1 cellular context compared by ENCODE assay signal in genomic region chr12:16788888-16789790, GRCh38.
A peak's percentile ranks its signal among the peaks of the same experiment; 100 is the strongest.
TF ChIP-seq lines count a peak whose summit lies in the region.

No MANE protein-coding gene starts in this region.

TF ChIP-seq in GM12878, 131 proteins besides CTCF, POLR2A, EP300 and RAD21 (continued from another document and continues in another):
- TF ChIP-seq, protein P1, sequence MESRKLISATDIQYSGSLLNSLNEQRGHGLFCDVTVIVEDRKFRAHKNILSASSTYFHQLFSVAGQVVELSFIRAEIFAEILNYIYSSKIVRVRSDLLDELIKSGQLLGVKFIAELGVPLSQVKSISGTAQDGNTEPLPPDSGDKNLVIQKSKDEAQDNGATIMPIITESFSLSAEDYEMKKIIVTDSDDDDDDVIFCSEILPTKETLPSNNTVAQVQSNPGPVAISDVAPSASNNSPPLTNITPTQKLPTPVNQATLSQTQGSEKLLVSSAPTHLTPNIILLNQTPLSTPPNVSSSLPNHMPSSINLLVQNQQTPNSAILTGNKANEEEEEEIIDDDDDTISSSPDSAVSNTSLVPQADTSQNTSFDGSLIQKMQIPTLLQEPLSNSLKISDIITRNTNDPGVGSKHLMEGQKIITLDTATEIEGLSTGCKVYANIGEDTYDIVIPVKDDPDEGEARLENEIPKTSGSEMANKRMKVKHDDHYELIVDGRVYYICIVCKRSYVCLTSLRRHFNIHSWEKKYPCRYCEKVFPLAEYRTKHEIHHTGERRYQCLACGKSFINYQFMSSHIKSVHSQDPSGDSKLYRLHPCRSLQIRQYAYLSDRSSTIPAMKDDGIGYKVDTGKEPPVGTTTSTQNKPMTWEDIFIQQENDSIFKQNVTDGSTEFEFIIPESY (IDR thresholded peaks at IDR 0.05): no peak
- TF ChIP-seq ATF3 (IDR thresholded peaks at IDR 0.05; ENCODE audit: borderline replicate concordance, extremely low read depth, low read depth, low read length): no peak
- TF ChIP-seq, protein P2, sequence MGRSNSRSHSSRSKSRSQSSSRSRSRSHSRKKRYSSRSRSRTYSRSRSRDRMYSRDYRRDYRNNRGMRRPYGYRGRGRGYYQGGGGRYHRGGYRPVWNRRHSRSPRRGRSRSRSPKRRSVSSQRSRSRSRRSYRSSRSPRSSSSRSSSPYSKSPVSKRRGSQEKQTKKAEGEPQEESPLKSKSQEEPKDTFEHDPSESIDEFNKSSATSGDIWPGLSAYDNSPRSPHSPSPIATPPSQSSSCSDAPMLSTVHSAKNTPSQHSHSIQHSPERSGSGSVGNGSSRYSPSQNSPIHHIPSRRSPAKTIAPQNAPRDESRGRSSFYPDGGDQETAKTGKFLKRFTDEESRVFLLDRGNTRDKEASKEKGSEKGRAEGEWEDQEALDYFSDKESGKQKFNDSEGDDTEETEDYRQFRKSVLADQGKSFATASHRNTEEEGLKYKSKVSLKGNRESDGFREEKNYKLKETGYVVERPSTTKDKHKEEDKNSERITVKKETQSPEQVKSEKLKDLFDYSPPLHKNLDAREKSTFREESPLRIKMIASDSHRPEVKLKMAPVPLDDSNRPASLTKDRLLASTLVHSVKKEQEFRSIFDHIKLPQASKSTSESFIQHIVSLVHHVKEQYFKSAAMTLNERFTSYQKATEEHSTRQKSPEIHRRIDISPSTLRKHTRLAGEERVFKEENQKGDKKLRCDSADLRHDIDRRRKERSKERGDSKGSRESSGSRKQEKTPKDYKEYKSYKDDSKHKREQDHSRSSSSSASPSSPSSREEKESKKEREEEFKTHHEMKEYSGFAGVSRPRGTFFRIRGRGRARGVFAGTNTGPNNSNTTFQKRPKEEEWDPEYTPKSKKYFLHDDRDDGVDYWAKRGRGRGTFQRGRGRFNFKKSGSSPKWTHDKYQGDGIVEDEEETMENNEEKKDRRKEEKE (IDR thresholded peaks at IDR 0.05): no peak
- TF ChIP-seq, protein P3, sequence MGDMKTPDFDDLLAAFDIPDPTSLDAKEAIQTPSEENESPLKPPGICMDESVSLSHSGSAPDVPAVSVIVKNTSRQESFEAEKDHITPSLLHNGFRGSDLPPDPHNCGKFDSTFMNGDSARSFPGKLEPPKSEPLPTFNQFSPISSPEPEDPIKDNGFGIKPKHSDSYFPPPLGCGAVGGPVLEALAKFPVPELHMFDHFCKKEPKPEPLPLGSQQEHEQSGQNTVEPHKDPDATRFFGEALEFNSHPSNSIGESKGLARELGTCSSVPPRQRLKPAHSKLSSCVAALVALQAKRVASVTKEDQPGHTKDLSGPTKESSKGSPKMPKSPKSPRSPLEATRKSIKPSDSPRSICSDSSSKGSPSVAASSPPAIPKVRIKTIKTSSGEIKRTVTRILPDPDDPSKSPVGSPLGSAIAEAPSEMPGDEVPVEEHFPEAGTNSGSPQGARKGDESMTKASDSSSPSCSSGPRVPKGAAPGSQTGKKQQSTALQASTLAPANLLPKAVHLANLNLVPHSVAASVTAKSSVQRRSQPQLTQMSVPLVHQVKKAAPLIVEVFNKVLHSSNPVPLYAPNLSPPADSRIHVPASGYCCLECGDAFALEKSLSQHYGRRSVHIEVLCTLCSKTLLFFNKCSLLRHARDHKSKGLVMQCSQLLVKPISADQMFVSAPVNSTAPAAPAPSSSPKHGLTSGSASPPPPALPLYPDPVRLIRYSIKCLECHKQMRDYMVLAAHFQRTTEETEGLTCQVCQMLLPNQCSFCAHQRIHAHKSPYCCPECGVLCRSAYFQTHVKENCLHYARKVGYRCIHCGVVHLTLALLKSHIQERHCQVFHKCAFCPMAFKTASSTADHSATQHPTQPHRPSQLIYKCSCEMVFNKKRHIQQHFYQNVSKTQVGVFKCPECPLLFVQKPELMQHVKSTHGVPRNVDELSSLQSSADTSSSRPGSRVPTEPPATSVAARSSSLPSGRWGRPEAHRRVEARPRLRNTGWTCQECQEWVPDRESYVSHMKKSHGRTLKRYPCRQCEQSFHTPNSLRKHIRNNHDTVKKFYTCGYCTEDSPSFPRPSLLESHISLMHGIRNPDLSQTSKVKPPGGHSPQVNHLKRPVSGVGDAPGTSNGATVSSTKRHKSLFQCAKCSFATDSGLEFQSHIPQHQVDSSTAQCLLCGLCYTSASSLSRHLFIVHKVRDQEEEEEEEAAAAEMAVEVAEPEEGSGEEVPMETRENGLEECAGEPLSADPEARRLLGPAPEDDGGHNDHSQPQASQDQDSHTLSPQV (IDR thresholded peaks at IDR 0.05): no peak
- no peak for TF ChIP-seq MYB (IDR thresholded peaks at IDR 0.05; ENCODE audit: borderline replicate concordance, low read depth, low read length)
- no peak for TF ChIP-seq SMAD1 (IDR thresholded peaks at IDR 0.05; ENCODE audit: low read depth, partially characterized antibody)
- TF ChIP-seq RUNX3 (IDR thresholded peaks at IDR 0.05; ENCODE audit: low read length): peak; percentile 91
- no peak for TF ChIP-seq CBFB (IDR thresholded peaks at IDR 0.05; ENCODE audit: low read depth)
- TF ChIP-seq IRF5 (IDR thresholded peaks at IDR 0.05; ENCODE audit: borderline replicate concordance): no peak
- TF ChIP-seq SMAD5 (IDR thresholded peaks at IDR 0.05; ENCODE audit: low read depth): no peak
- TF ChIP-seq FOXK2 (IDR thresholded peaks at IDR 0.05): no peak
- TF ChIP-seq USF2 (IDR thresholded peaks at IDR 0.05; ENCODE audit: borderline replicate concordance, low read depth, low read length): no peak
- TF ChIP-seq ZBTB40 (IDR thresholded peaks at IDR 0.05; ENCODE audit: borderline replicate concordance): peak; percentile 46; the same call in 1 of the 2 replicates
- no peak for TF ChIP-seq PML (IDR thresholded peaks at IDR 0.05; ENCODE audit: low read length)
- TF ChIP-seq MTA3 (IDR thresholded peaks at IDR 0.05; ENCODE audit: borderline replicate concordance, low read length): no peak
- TF ChIP-seq, protein P4, sequence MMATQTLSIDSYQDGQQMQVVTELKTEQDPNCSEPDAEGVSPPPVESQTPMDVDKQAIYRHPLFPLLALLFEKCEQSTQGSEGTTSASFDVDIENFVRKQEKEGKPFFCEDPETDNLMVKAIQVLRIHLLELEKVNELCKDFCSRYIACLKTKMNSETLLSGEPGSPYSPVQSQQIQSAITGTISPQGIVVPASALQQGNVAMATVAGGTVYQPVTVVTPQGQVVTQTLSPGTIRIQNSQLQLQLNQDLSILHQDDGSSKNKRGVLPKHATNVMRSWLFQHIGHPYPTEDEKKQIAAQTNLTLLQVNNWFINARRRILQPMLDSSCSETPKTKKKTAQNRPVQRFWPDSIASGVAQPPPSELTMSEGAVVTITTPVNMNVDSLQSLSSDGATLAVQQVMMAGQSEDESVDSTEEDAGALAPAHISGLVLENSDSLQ (IDR thresholded peaks at IDR 0.05): no peak
- no peak for TF ChIP-seq ZSCAN29 (IDR thresholded peaks at IDR 0.05)
- peak; percentile 55 for TF ChIP-seq SKIL (IDR thresholded peaks at IDR 0.05; ENCODE audit: low read depth, poor library complexity, severe bottlenecking)
- no peak for TF ChIP-seq BRCA1 (IDR thresholded peaks at IDR 0.05; ENCODE audit: low read depth, low read length)
- TF ChIP-seq MEF2A (IDR thresholded peaks at IDR 0.05; ENCODE audit: insufficient read depth, low read depth, low read length): peak; percentile 62; the same call in 1 of the 2 replicates
- TF ChIP-seq CBX3 (IDR thresholded peaks at IDR 0.05; ENCODE audit: borderline replicate concordance, low read depth): no peak
- TF ChIP-seq SMARCA5 (IDR thresholded peaks at IDR 0.05): no peak
- TF ChIP-seq POLR2AphosphoS5 (IDR thresholded peaks at IDR 0.05; ENCODE audit: low read length): no peak
- TF ChIP-seq ZNF207 (IDR thresholded peaks at IDR 0.05; ENCODE audit: borderline replicate concordance): no peak
- no peak for TF ChIP-seq ASH2L (IDR thresholded peaks at IDR 0.05; ENCODE audit: borderline replicate concordance, low read depth)
- no peak for TF ChIP-seq POU2F2 (IDR thresholded peaks at IDR 0.05; ENCODE audit: borderline replicate concordance, low read depth, low read length)
- no peak for TF ChIP-seq EED (IDR thresholded peaks at IDR 0.05; ENCODE audit: low read depth)
- TF ChIP-seq BCL3 (IDR thresholded peaks at IDR 0.05; ENCODE audit: borderline replicate concordance, insufficient read depth, low read depth, low read length, poor library complexity, severe bottlenecking): no peak
- TF ChIP-seq CHD4 (IDR thresholded peaks at IDR 0.05): no peak
- TF ChIP-seq, protein P5, sequence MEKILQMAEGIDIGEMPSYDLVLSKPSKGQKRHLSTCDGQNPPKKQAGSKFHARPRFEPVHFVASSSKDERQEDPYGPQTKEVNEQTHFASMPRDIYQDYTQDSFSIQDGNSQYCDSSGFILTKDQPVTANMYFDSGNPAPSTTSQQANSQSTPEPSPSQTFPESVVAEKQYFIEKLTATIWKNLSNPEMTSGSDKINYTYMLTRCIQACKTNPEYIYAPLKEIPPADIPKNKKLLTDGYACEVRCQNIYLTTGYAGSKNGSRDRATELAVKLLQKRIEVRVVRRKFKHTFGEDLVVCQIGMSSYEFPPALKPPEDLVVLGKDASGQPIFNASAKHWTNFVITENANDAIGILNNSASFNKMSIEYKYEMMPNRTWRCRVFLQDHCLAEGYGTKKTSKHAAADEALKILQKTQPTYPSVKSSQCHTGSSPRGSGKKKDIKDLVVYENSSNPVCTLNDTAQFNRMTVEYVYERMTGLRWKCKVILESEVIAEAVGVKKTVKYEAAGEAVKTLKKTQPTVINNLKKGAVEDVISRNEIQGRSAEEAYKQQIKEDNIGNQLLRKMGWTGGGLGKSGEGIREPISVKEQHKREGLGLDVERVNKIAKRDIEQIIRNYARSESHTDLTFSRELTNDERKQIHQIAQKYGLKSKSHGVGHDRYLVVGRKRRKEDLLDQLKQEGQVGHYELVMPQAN (conservative IDR thresholded peaks at IDR 0.05): no peak
- peak; percentile 68 for TF ChIP-seq DPF2 (IDR thresholded peaks at IDR 0.05)
